Comparison of ENCODE assay signal across 8 cellular contexts in genomic region chr20:25246182-25246943, GRCh38. TPM values are rescaled to one million over a fixed set of nuclear protein-coding genes. Genes with fewer than 3 reads are reported as not detected.
DNase-seq lines count a peak whose midpoint lies in the region; ATAC-seq and TF ChIP-seq lines count a peak whose summit lies in the region.

No MANE protein-coding gene starts in this region.

- intact Hi-C loops in left ventricle myocardium inferior (cut with micrococcal nuclease), result no loop called here
- intact Hi-C loops in left ventricle myocardium superior (cut with micrococcal nuclease), result no loop called here
- intact Hi-C loops in left lung (cut with DNase I), result no loop called here

- peak overlapping the region; percentile 95 for H3K4me3 Mint-ChIP-seq in type B pancreatic cell

- no peaks in the 10 kb centered on the region for H3K9me3 Mint-ChIP-seq in type B pancreatic cell

- no peak for ATAC-seq in left ventricle myocardium superior
- no peak for ATAC-seq in left lung

- no peak overlapping the region for H3K27ac Mint-ChIP-seq in type B pancreatic cell

- peak in 1 of 2 donors; percentile 58 for TF ChIP-seq POLR2A in Peyer's patch (IDR thresholded peaks at IDR 0.05)

- peaks cover 32% of the 10 kb centered on the region for H3K4me1 Mint-ChIP-seq in type B pancreatic cell (ENCODE audit: unreplicated experiment)

- H3K36me3 ChIP-seq in left ventricle myocardium inferior, result no peaks in the 10 kb centered on the region
- H3K36me3 ChIP-seq in Peyer's patch, result no peaks in the 10 kb centered on the region
- H3K36me3 ChIP-seq in left lung, result no peaks in the 10 kb centered on the region

- H3K27ac ChIP-seq in left ventricle myocardium inferior (replicated peaks) (peak overlapping the region; percentile 97), Peyer's patch (peak overlapping the region; percentile 82 to 98 (median 94)), left lung (no peak overlapping the region)

- peaks cover 50% of the 10 kb centered on the region for H3K4me1 ChIP-seq in left ventricle myocardium inferior
- H3K4me1 ChIP-seq in Peyer's patch, result peaks cover 0 to 35% (median 4%) of the 10 kb centered on the region in 4 donors
- peaks cover 6 to 32% of the 10 kb centered on the region in 2 donors for H3K4me1 ChIP-seq in left lung

- H3K9me3 ChIP-seq in left ventricle myocardium inferior (replicated peaks) (peaks cover 5% of the 10 kb centered on the region), Peyer's patch (no peaks in the 10 kb centered on the region), left lung (no peaks in the 10 kb centered on the region)

- H3K4me3 ChIP-seq in left ventricle myocardium inferior, result peak overlapping the region; percentile 97
- peak overlapping the region in 2 of 4 donors; percentile 88 to 90 for H3K4me3 ChIP-seq in Peyer's patch
- H3K4me3 ChIP-seq in left lung, result no peak overlapping the region

- no peaks in the 10 kb centered on the region for H3K36me3 Mint-ChIP-seq in type B pancreatic cell

- DNase-seq in left ventricle myocardium inferior (no peak), left ventricle myocardium superior (no peak), Peyer's patch (peak in 1 of 3 donors; percentile 50), fibroblast of gingiva (ENCODE audit: low read depth) (peak; percentile 72), type B pancreatic cell (ENCODE audit: extremely low spot score, unreplicated experiment) (no peak), left lung (no peak), NOMO-1 (lab: John Stamatoyannopoulos, UW; ENCODE audit: unreplicated experiment in 2 of 2) (no peak)
- DNase-seq in stimulated activated CD4-positive, alpha-beta T cell treated with anti-CD3 and anti-CD28 coated beads, Interleukin-4, amount 100 ng/mL, for 1 hour, result no peak

- TF ChIP-seq CTCF in left ventricle myocardium inferior (IDR thresholded peaks at IDR 0.05; ENCODE audit: borderline replicate concordance), result no peak
- no peak for TF ChIP-seq CTCF in Peyer's patch (IDR thresholded peaks at IDR 0.05)
- TF ChIP-seq CTCF in type B pancreatic cell (conservative IDR thresholded peaks at IDR 0.05), result no peak
- no peak for TF ChIP-seq CTCF in left lung (IDR thresholded peaks at IDR 0.05)

- H3K27me3 ChIP-seq in left ventricle myocardium inferior (ENCODE audit: low read depth), result no peaks in the 10 kb centered on the region
- no peaks in the 10 kb centered on the region for H3K27me3 ChIP-seq in Peyer's patch
- H3K27me3 ChIP-seq in left lung, result no peaks in the 10 kb centered on the region

- H3K27me3 Mint-ChIP-seq in type B pancreatic cell, result peaks cover 21% of the 10 kb centered on the region

RNA-seq across cellular contexts. Expression of gene PYGB, which starts 1.5 kb away (rescaled TPM):
- total RNA-seq in left ventricle myocardium inferior (218 TPM), left ventricle myocardium superior (205 TPM), Peyer's patch (100 to 1,000 TPM in 2 of 4 donors, 10 to 100 TPM in 2; 88.3 to 154 (median 124) TPM), type B pancreatic cell (ENCODE audit: low replicate concordance) (39.3 and 52.2 TPM in 2 replicates), left lung (10 to 100 TPM; 78.2 to 81.3 TPM)

RNA-seq across cellular contexts. Expression of gene ENTPD6, which starts 50.9 kb away (rescaled TPM):
- total RNA-seq in left ventricle myocardium inferior, result 106 TPM
- 130 TPM for total RNA-seq in left ventricle myocardium superior
- total RNA-seq in Peyer's patch, result 100 to 1,000 TPM; 122 to 248 (median 213) TPM
- total RNA-seq in type B pancreatic cell (ENCODE audit: low replicate concordance), result 64.1 and 78.3 TPM in 2 replicates
- 10 to 100 TPM; 72.7 to 76.3 TPM for total RNA-seq in left lung

Comparison
In these comparisons a context has a peak if more than half of its experiments do, and no peak if none do; other contexts are left out.
1. H3K27ac ChIP-seq: peak in left ventricle myocardium inferior (single experiment) and Peyer's patch (4 of 4); none in left lung (0 of 2).